Comparison of ENCODE assay signal across 8 cellular contexts in genomic region chr10:84148006-84148597, GRCh38. TPM values are rescaled to one million over a fixed set of nuclear protein-coding genes. Genes with fewer than 3 reads are reported as not detected.
A peak's percentile ranks its signal among the peaks of the same experiment; 100 is the strongest.
DNase-seq lines count a peak whose midpoint lies in the region; ATAC-seq and TF ChIP-seq lines count a peak whose summit lies in the region.
"Not testable (repeated sequence)": the region's sequence is repeated elsewhere in the genome, so short reads cannot be mapped to it uniquely, and the experiment has no call there.

No MANE protein-coding gene starts in this region.

- peaks cover 0 to 100% (median 54%) of the 10 kb centered on the region in 3 donors for H3K36me3 ChIP-seq in esophagus squamous epithelium
- H3K36me3 ChIP-seq in right lobe of liver = peaks cover 18 to 91% (median 58%) of the 10 kb centered on the region in 4 donors
- H3K36me3 ChIP-seq in tibial artery = peaks cover 89 to 94% (median 92%) of the 10 kb centered on the region in 3 donors

- ATAC-seq in GM21423 (IDR thresholded peaks at IDR 0.05; ENCODE audit: unreplicated experiment) = peak; percentile 63
- ATAC-seq in HG03439 (IDR thresholded peaks at IDR 0.05; ENCODE audit: unreplicated experiment) = peak; percentile 49
- ATAC-seq in right lobe of liver = peak; percentile 47 to 71 (median 66)

- not testable (repeated sequence) for H3K4me1 ChIP-seq in esophagus squamous epithelium, right lobe of liver, tibial artery

- H3K27ac Mint-ChIP-seq in activated CD4-positive, alpha-beta T cell treated with anti-CD3 and anti-CD28 coated beads, Interleukin-2, amount 10 ng/mL, durations not matched to agents 7 days and 5 days = not testable (repeated sequence)

- intact Hi-C loops in esophagus squamous epithelium (cut with DNase I) = loop anchor here (5.0 kb wide), 1 partner anchor 59 kb away; no protein-coding TSS in a partner anchor
- intact Hi-C loops in right lobe of liver (cut with DNase I); tibial artery (cut with DNase I; ENCODE audit: low total_unique reads): not testable (repeated sequence)

- not testable (repeated sequence) for H3K27me3 Mint-ChIP-seq in activated CD4-positive, alpha-beta T cell treated with anti-CD3 and anti-CD28 coated beads, Interleukin-2, amount 10 ng/mL, durations not matched to agents 7 days and 5 days

- not testable (repeated sequence) for H3K9me3 Mint-ChIP-seq in activated CD4-positive, alpha-beta T cell treated with anti-CD3 and anti-CD28 coated beads, Interleukin-2, amount 10 ng/mL, durations not matched to agents 7 days and 5 days

- not testable (repeated sequence) for H3K27ac ChIP-seq in esophagus squamous epithelium, right lobe of liver, tibial artery

- H3K4me3 ChIP-seq in esophagus squamous epithelium, right lobe of liver, tibial artery: not testable (repeated sequence)

- not testable (repeated sequence) for H3K9me3 ChIP-seq in esophagus squamous epithelium, right lobe of liver, tibial artery

- CTCF ChIA-PET in activated CD4-positive, alpha-beta T cell treated with anti-CD3 and anti-CD28 coated beads, Interleukin-2, amount 10 ng/mL, durations not matched to agents 7 days and 5 days (lab: Charles Lee) = interaction anchor here (0.6 to 2.6 kb wide), 13 partner anchors 8 to 216 kb away, joined by 3 to 11 read pairs (median 4); partner anchors contain the start of genes GHITM and GPR15LG

- WGBS in esophagus squamous epithelium, 2 donors = 76 to 81% methylated on average over 9 of the region's 9 CpGs
- WGBS in right lobe of liver (ENCODE audit: insufficient coverage, low coverage, low lambda C conversion rate, missing lambda C conversion rate) = 21% methylated on average over 2 of the region's 9 CpGs

- POLR2A ChIA-PET in activated CD4-positive, alpha-beta T cell treated with anti-CD3 and anti-CD28 coated beads, Interleukin-2, amount 10 ng/mL, durations not matched to agents 7 days and 5 days (lab: Charles Lee) = interaction anchor here (1.6 kb wide), 1 partner anchor 9 kb away, joined by 4 read pairs; the partner anchor contains the start of gene GHITM

- H3K4me1 Mint-ChIP-seq in activated CD4-positive, alpha-beta T cell treated with anti-CD3 and anti-CD28 coated beads, Interleukin-2, amount 10 ng/mL, durations not matched to agents 7 days and 5 days = not testable (repeated sequence)

- peaks cover 56% of the 10 kb centered on the region for H3K36me3 Mint-ChIP-seq in activated CD4-positive, alpha-beta T cell treated with anti-CD3 and anti-CD28 coated beads, Interleukin-2, amount 10 ng/mL, durations not matched to agents 7 days and 5 days (ENCODE audit: low read depth)

- not testable (repeated sequence) for TF ChIP-seq POLR2A in esophagus squamous epithelium (IDR thresholded peaks at IDR 0.05); right lobe of liver (IDR thresholded peaks at IDR 0.05)

- TF ChIP-seq CTCF in esophagus squamous epithelium (IDR thresholded peaks at IDR 0.05) = peak; percentile 23 to 75 (median 71)
- TF ChIP-seq CTCF in right lobe of liver (IDR thresholded peaks at IDR 0.05) = peak; percentile 41 to 72 (median 68)
- TF ChIP-seq CTCF in tibial artery (IDR thresholded peaks at IDR 0.05) = peak; percentile 37 to 48

- DNase-seq in DMS 273 treated with DMSO at 0.1 percent for 48 hours (lab: John Stamatoyannopoulos, UW) = peak; percentile 2
- peak; percentile 2 for DNase-seq in NCI-H526 treated with DMSO at 0.1 percent for 48 hours (lab: John Stamatoyannopoulos, UW)
- DNase-seq in activated CD4-positive, alpha-beta T cell treated with anti-CD3 and anti-CD28 coated beads, Interleukin-2, amount 10 ng/mL, durations not matched to agents 7 days and 5 days = peak; percentile 44
- not testable (repeated sequence) for DNase-seq in esophagus squamous epithelium (lab: John Stamatoyannopoulos, UW); right lobe of liver; tibial artery

- not testable (repeated sequence) for H3K4me3 Mint-ChIP-seq in activated CD4-positive, alpha-beta T cell treated with anti-CD3 and anti-CD28 coated beads, Interleukin-2, amount 10 ng/mL, durations not matched to agents 7 days and 5 days

- not testable (repeated sequence) for H3K27me3 ChIP-seq in esophagus squamous epithelium, right lobe of liver, tibial artery

RNA-seq across cellular contexts. Expression of gene GHITM, which starts 8.8 kb away (rescaled TPM):
- total RNA-seq in activated CD4-positive, alpha-beta T cell treated with anti-CD3 and anti-CD28 coated beads, Interleukin-2, amount 10 ng/mL, durations not matched to agents 7 days and 5 days = 100 to 1,000 TPM; 101 to 112 TPM
- total RNA-seq in esophagus squamous epithelium (100 to 1,000 TPM; 137 to 289 (median 182) TPM), right lobe of liver (100 to 1,000 TPM; 133 to 231 (median 166) TPM)

RNA-seq across cellular contexts. Expression of gene GPR15LG, which starts 25.5 kb away (rescaled TPM):
- not detected for total RNA-seq in activated CD4-positive, alpha-beta T cell treated with anti-CD3 and anti-CD28 coated beads, Interleukin-2, amount 10 ng/mL, durations not matched to agents 7 days and 5 days
- 100 to 1,000 TPM; 132 to 352 (median 320) TPM for total RNA-seq in esophagus squamous epithelium
- total RNA-seq in right lobe of liver = not detected

RNA-seq across cellular contexts. Expression of gene CDHR1, which starts 46.2 kb away (rescaled TPM):
- total RNA-seq in activated CD4-positive, alpha-beta T cell treated with anti-CD3 and anti-CD28 coated beads, Interleukin-2, amount 10 ng/mL, durations not matched to agents 7 days and 5 days = under 1 TPM in 1 of 2 experiments, not detected in 1; 0.07 TPM
- total RNA-seq in esophagus squamous epithelium (10 to 100 TPM in 3 of 4 donors, 1 to 10 TPM in 1; 6.7 to 15.0 (median 12.2) TPM), right lobe of liver (under 1 TPM in 5 of 6 experiments, not detected in 1; 0.09 to 0.42 (median 0.19) TPM)

Comparison
In these comparisons a context has a peak if more than half of its experiments do, and no peak if none do; other contexts are left out.
1. RNA of gene GPR15LG, which starts 25.5 kb away (total RNA-seq): 132 to 352 TPM in esophagus squamous epithelium; not detected in activated CD4-positive, alpha-beta T cell treated with anti-CD3 and anti-CD28 coated beads, Interleukin-2, amount 10 ng/mL, durations not matched to agents 7 days and 5 days and not detected in right lobe of liver; every median in the first group is over 100 times any median in the second.
2. RNA of gene CDHR1, which starts 46.2 kb away (total RNA-seq): 6.7 to 15.0 TPM in esophagus squamous epithelium; 0.09 to 0.42 TPM in right lobe of liver and 0.07 TPM in activated CD4-positive, alpha-beta T cell treated with anti-CD3 and anti-CD28 coated beads, Interleukin-2, amount 10 ng/mL, durations not matched to agents 7 days and 5 days; every median in the first group is over 4 times any median in the second.
3. Peak in every context shown above with its lines, with median percentiles within 50 percentile points of each other: ATAC-seq and CTCF ChIP-seq.